8 cellular contexts compared by ENCODE assay signal in the genomic region with DNA sequence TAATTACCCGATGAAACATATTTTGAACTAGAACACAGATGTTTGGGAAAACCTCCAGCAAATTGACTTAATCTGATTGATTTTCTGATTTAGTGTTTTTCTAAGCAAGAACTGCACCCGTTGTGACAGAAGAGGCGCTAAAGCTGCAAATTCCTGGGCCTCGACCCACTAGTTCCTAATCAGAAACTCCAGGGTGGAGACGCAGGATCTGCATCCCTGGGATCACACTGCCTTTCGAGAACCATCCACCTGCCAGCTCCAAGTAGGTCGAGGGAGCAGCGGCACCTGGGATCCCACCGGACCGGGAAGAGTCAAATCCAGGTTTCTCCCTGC.
A peak's percentile ranks its signal among the peaks of the same experiment; 100 is the strongest.
DNase-seq lines count a peak whose midpoint lies in the region; ATAC-seq and TF ChIP-seq lines count a peak whose summit lies in the region.

No MANE protein-coding gene starts in this region.

- H3K9me3 ChIP-seq in left lung: no peaks in the 10 kb centered on the region
- H3K9me3 ChIP-seq in tibial artery: no peaks in the 10 kb centered on the region

- no peak for DNase-seq in astrocyte of the cerebellum (ENCODE audit: low read depth)
- DNase-seq in left lung: no peak
- DNase-seq in tibial artery: no peak
- DNase-seq in activated gamma-delta T cell treated with Interleukin-2 at 50 U/mL for 16 hours: no peak
- no peak for DNase-seq in activated CD4-positive, alpha-beta T cell treated with anti-CD3 and anti-CD28 coated beads, Interleukin-2, amount 50 U/mL, for 4 hours
- DNase-seq in NCI-H1930 (lab: John Stamatoyannopoulos, UW): no peak

- no peaks in the 10 kb centered on the region for H3K36me3 ChIP-seq in left lung
- no peaks in the 10 kb centered on the region for H3K36me3 ChIP-seq in tibial artery

- in situ Hi-C loops in astrocyte of the cerebellum (cut with HindIII; ENCODE audit: low sequenced_read_pairs): no loop called here

- intact Hi-C loops in left lung (cut with DNase I) (no loop called here), tibial artery (cut with DNase I; ENCODE audit: low total_unique reads) (no loop called here)

- H3K27me3 ChIP-seq in left lung (peaks cover 0 to 22% of the 10 kb centered on the region in 2 donors), tibial artery (peaks cover 0 to 12% of the 10 kb centered on the region in 2 donors)

- no peak for TF ChIP-seq CTCF in astrocyte of the cerebellum (IDR thresholded peaks at IDR 0.05; ENCODE audit: low read depth, low read length, missing control alignments)
- no peak for TF ChIP-seq CTCF in left lung (IDR thresholded peaks at IDR 0.05)
- TF ChIP-seq CTCF in tibial artery (IDR thresholded peaks at IDR 0.05): no peak

- H3K4me1 ChIP-seq in left lung (peaks cover 5 to 11% of the 10 kb centered on the region in 2 donors), tibial artery (peaks cover 0 to 10% (median 4%) of the 10 kb centered on the region in 4 donors)

- peak overlapping the region; percentile 64 for H3K4me3 ChIP-seq in astrocyte of the cerebellum (ENCODE audit: low read depth, low read length)
- H3K4me3 ChIP-seq in left lung: peak overlapping the region; percentile 36 to 57
- H3K4me3 ChIP-seq in tibial artery: peak overlapping the region; percentile 55 to 75

- peak; percentile 7 for ATAC-seq in GM18498 (IDR thresholded peaks at IDR 0.05; ENCODE audit: unreplicated experiment)
- ATAC-seq in HG03045 (IDR thresholded peaks at IDR 0.05; ENCODE audit: unreplicated experiment): peak; percentile 24
- ATAC-seq in left lung: peak; percentile 38

- H3K27ac ChIP-seq in left lung: peak overlapping the region; percentile 80 to 82
- peak overlapping the region; percentile 68 to 78 for H3K27ac ChIP-seq in tibial artery
